Comparison of ENCODE assay signal across 19 cellular contexts in the genomic region with DNA sequence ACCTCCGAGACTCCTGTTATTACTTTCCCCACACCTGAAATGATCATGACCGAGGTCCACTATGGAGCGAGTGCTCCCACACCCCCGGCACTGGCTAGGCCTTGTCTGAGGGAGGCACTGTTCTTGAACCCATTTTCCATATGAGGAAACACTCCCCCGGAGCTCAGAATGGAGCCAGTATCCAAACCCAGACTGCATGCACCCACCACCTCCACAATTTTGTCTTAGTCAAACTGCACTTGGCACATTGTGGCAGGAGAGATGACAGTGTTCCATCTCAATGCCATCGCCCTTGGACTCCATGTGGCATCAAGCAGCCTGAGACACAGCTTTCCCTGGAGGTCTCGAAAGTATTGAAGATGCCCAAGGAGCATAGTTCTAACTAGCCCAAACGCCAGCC.
"Had no signal": no experiment of that assay in that cellular context is flagged by ENCODE, and none has a peak within 500 bp of the region (broad histone marks: within the 10 kb centered on the region; RNA-seq: fewer than 3 reads in every experiment).

No MANE protein-coding gene starts in this region.

- H3K36me3 Mint-ChIP-seq: activated naive CD4-positive, alpha-beta T cell treated with anti-CD3 and anti-CD28 coated beads, Interleukin-2, amount 10 ng/mL, durations not matched to agents 7 days and 5 days; brain had no signal

- H3K27ac Mint-ChIP-seq: activated CD8-positive, alpha-beta T cell treated with anti-CD3 and anti-CD28 coated beads for 36 hours; activated naive CD4-positive, alpha-beta T cell treated with anti-CD3 and anti-CD28 coated beads, Interleukin-2, amount 10 ng/mL, durations not matched to agents 7 days and 5 days; activated T-cell treated with anti-CD3 and anti-CD28 coated beads, Interleukin-2, amount 50 U/mL, for 72 hours; activated T-helper 2 cell treated with anti-CD3 and anti-CD28 coated beads, Interferon-gamma antibody, Interleukin-2, Interleukin-4, amounts not matched to agents 10 μg/mL and 5 μg/mL and 100 μg/mL, durations not matched to agents 14 hours and 24 hours and 36 hours; T-helper 1 cell treated with Interleukin-12 subunit alpha and Interleukin-12 subunit beta and Interleukin-4 antibody, amounts not matched to agents 30 μg/mL and 1 μg/mL, for 36 hours had no signal

- H3K4me3 Mint-ChIP-seq: activated CD8-positive, alpha-beta T cell treated with anti-CD3 and anti-CD28 coated beads for 36 hours; activated naive CD4-positive, alpha-beta T cell treated with anti-CD3 and anti-CD28 coated beads, Interleukin-2, amount 10 ng/mL, durations not matched to agents 7 days and 5 days; activated T-cell treated with anti-CD3 and anti-CD28 coated beads, Interleukin-2, amount 50 U/mL, for 72 hours; central memory CD8-positive, alpha-beta T cell; T-helper 1 cell treated with Interleukin-12 subunit alpha and Interleukin-12 subunit beta and Interleukin-4 antibody, amounts not matched to agents 30 μg/mL and 1 μg/mL, for 36 hours had no signal

- H3K27me3 Mint-ChIP-seq: activated CD8-positive, alpha-beta T cell treated with anti-CD3 and anti-CD28 coated beads for 36 hours had no signal

- ATAC-seq: activated CD4-positive, CD25-positive, alpha-beta regulatory T cell treated with anti-CD3 and anti-CD28 coated beads, Interleukin-2, amount 50 U/mL, for 24 hours; activated CD8-positive, alpha-beta T cell treated with anti-CD3 and anti-CD28 coated beads for 36 hours; activated T-cell treated with anti-CD3 and anti-CD28 coated beads, Interleukin-2, amount 50 U/mL, for 72 hours; PC-3 had no signal

- H3K9me3 Mint-ChIP-seq: activated naive CD4-positive, alpha-beta T cell treated with anti-CD3 and anti-CD28 coated beads, Interleukin-2, amount 10 ng/mL, durations not matched to agents 7 days and 5 days; activated T-helper 2 cell treated with anti-CD3 and anti-CD28 coated beads, Interferon-gamma antibody, Interleukin-2, Interleukin-4, amounts not matched to agents 10 μg/mL and 5 μg/mL and 100 μg/mL, durations not matched to agents 14 hours and 24 hours and 36 hours; central memory CD8-positive, alpha-beta T cell; T-helper 1 cell treated with Interleukin-12 subunit alpha and Interleukin-12 subunit beta and Interleukin-4 antibody, amounts not matched to agents 30 μg/mL and 1 μg/mL, for 36 hours had no signal

- DNase-seq: activated CD4-positive, alpha-beta T cell treated with anti-CD3 and anti-CD28 coated beads for 4 hours; activated CD8-positive, alpha-beta memory T cell treated with anti-CD3 and anti-CD28 coated beads, Interleukin-2, amount 50 U/mL, for 4 hours; activated CD8-positive, alpha-beta T cell treated with anti-CD3 and anti-CD28 coated beads for 36 hours; activated gamma-delta T cell treated with Interleukin-2 at 50 U/mL for 16 hours; activated naive CD4-positive, alpha-beta T cell treated with anti-CD3 and anti-CD28 coated beads, Interleukin-2, amount 10 ng/mL, durations not matched to agents 7 days and 5 days; activated T-cell treated with anti-CD3 and anti-CD28 coated beads, Interleukin-2, amount 50 U/mL, for 72 hours; Kasumi-1; NCI-H1105 treated with DMSO at 0.1 percent for 48 hours; NCI-H1436 treated with DMSO at 0.1 percent for 48 hours; NCI-H187; NCI-H2081; NCI-H524; PC-3; SHP77 treated with DMSO at 0.1 percent for 48 hours had no signal
